In genomic region chr3:185215873-185216586, GRCh38 we compare ENCODE assay signal across 8 cellular contexts. TPM values are rescaled to one million over a fixed set of nuclear protein-coding genes. Genes with fewer than 3 reads are reported as not detected.
DNase-seq lines count a peak whose midpoint lies in the region; ATAC-seq and TF ChIP-seq lines count a peak whose summit lies in the region.

No MANE protein-coding gene starts in this region.

- H3K27ac ChIP-seq in OCI-LY3 (ENCODE audit: low read length): no peak overlapping the region
- no peak overlapping the region for H3K27ac ChIP-seq in psoas muscle

- 23 to 25% (median 24%) methylated on average over 6 of the region's 6 CpGs for WGBS in psoas muscle, 3 donors

- H3K27me3 ChIP-seq in OCI-LY3 (ENCODE audit: low read depth, low read length): 0 out of 2 replicates have a peak, but pooled peaks cover 2% of the 10 kb centered on the region
- no peaks in the 10 kb centered on the region for H3K27me3 ChIP-seq in psoas muscle (ENCODE audit: insufficient read depth in 3 of 3, low read length in 2 of 3)

- H3K9ac ChIP-seq in OCI-LY3 (ENCODE audit: low read length): no peak overlapping the region

- H3K4me1 ChIP-seq in OCI-LY3 (ENCODE audit: low read length) (0 out of 2 replicates have a peak, but pooled peaks cover 3% of the 10 kb centered on the region), psoas muscle (no peaks in the 10 kb centered on the region)

- TF ChIP-seq CTCF in OCI-LY3 (IDR thresholded peaks at IDR 0.05; ENCODE audit: low read depth, low read length): peak; percentile 64
- TF ChIP-seq CTCF in epithelial cell of proximal tubule (conservative IDR thresholded peaks at IDR 0.05; ENCODE audit: low read depth, low read length): peak; percentile 59
- TF ChIP-seq CTCF in psoas muscle (IDR thresholded peaks at IDR 0.05): peak; percentile 49

- no peaks in the 10 kb centered on the region for H3K9me3 ChIP-seq in OCI-LY3 (ENCODE audit: insufficient read depth, low read length)
- H3K9me3 ChIP-seq in psoas muscle: no peaks in the 10 kb centered on the region

- H3K4me3 ChIP-seq in OCI-LY3 (ENCODE audit: low read length): peak overlapping the region; percentile 60
- no peak overlapping the region for H3K4me3 ChIP-seq in epithelial cell of proximal tubule (ENCODE audit: low read depth, low read length)
- H3K4me3 ChIP-seq in psoas muscle: peak overlapping the region; percentile 35

- intact Hi-C loops in psoas muscle (cut with DNase I): no loop called here

- H3K36me3 ChIP-seq in OCI-LY3 (replicated peaks; ENCODE audit: low read depth, low read length): no peaks in the 10 kb centered on the region
- no peaks in the 10 kb centered on the region for H3K36me3 ChIP-seq in psoas muscle (ENCODE audit: insufficient read depth in 1 of 2, low read depth in 1 of 2)

- H3K4me2 ChIP-seq in OCI-LY3 (ENCODE audit: low read length): peak overlapping the region; percentile 58

- peak; percentile 33 to 38 for DNase-seq in NCI-H2081 (lab: John Stamatoyannopoulos, UW)
- DNase-seq in NCI-H2081 treated with DMSO at 0.1 percent for 48 hours (lab: John Stamatoyannopoulos, UW): no peak
- DNase-seq in epithelial cell of proximal tubule (ENCODE audit: low read depth): no peak
- DNase-seq in psoas muscle: no peak
- no peak for DNase-seq in GDM1 (lab: John Stamatoyannopoulos, UW)
- no peak for DNase-seq in MV-4-11 (lab: John Stamatoyannopoulos, UW)

- no peaks in the 10 kb centered on the region for H3K79me2 ChIP-seq in OCI-LY3 (ENCODE audit: low read length)

- no peak for ATAC-seq in psoas muscle
- ATAC-seq in HG02870 (IDR thresholded peaks at IDR 0.05; ENCODE audit: unreplicated experiment): no peak

- H4K20me1 ChIP-seq in OCI-LY3 (ENCODE audit: insufficient read depth, low read length): no peaks in the 10 kb centered on the region

- H2AFZ ChIP-seq in OCI-LY3 (ENCODE audit: low read depth, low read length): peak overlapping the region; percentile 70

RNA-seq across cellular contexts. Expression of gene EHHADH, which starts 37.8 kb away (rescaled TPM):
- total RNA-seq in epithelial cell of proximal tubule: 5.5 and 9.3 TPM in 2 replicates
- total RNA-seq in psoas muscle: 1 to 10 TPM; 1.9 to 7.2 (median 3.5) TPM
- polyA plus RNA-seq in psoas muscle: under 1 TPM; 0.65 to 0.86 (median 0.83) TPM

Comparison
In these comparisons a context has a peak if more than half of its experiments do, and no peak if none do; other contexts are left out.
1. DNase-seq: peak in NCI-H2081 (2 of 2); none in NCI-H2081 treated with DMSO at 0.1 percent for 48 hours (single experiment), epithelial cell of proximal tubule (single experiment), psoas muscle (0 of 2), GDM1 (single experiment) and MV-4-11 (single experiment).
2. Peak in every context shown above with its lines, with median percentiles within 50 percentile points of each other: CTCF ChIP-seq.